30 cellular contexts compared by ENCODE assay signal in genomic region chr10:127162841-127163240, GRCh38. TPM values are rescaled to one million over a fixed set of nuclear protein-coding genes. Genes with fewer than 3 reads are reported as not detected.
"Had no signal": no experiment of that assay in that cellular context is flagged by ENCODE, and none has a peak within 500 bp of the region (broad histone marks: within the 10 kb centered on the region; RNA-seq: fewer than 3 reads in every experiment).

No MANE protein-coding gene starts in this region.

- H3K27ac ChIP-seq: neutrophil, prostate gland, right atrium auricular region, right lobe of liver, skin epidermis, spleen, suprapubic skin, testis, tibial artery, upper lobe of right lung, uterus had no signal

- DNase-seq: naive thymus-derived CD8-positive, alpha-beta T cell; nephron progenitor cell; nucleus accumbens; pancreas; retina; right lobe of liver; spleen; stimulated activated CD4-positive, alpha-beta T cell treated with anti-CD3 and anti-CD28 coated beads, Interleukin-12 subunit alpha, Interleukin-12 subunit beta, amount 100 ng/mL, for 4 hours; stimulated activated CD4-positive, alpha-beta T cell treated with anti-CD3 and anti-CD28 coated beads, Interleukin-1b, Interleukin-23, amount 100 ng/mL, for 48 hours; stimulated activated CD4-positive, alpha-beta T cell treated with anti-CD3 and anti-CD28 coated beads, Interleukin-4, amount 100 ng/mL, for 1 hour; stimulated activated CD4-positive, alpha-beta T cell treated with anti-CD3 and anti-CD28 coated beads, Interleukin-4, amount 100 ng/mL, for 4 hours; stimulated activated CD8-positive, alpha-beta memory T cell treated with anti-CD3 and anti-CD28 coated beads, Interleukin-4, amount 100 ng/mL, for 48 hours; stimulated activated naive CD4-positive, alpha-beta T cell; stimulated activated naive CD8-positive, alpha-beta T cell treated with anti-CD3 and anti-CD28 coated beads, Interleukin-15, amount 100 ng/mL, for 72 hours; stimulated activated naive CD8-positive, alpha-beta T cell treated with anti-CD3 and anti-CD28 coated beads, Interleukin-15, Interleukin-2, amounts not matched to agents 100 U/mL and 50 U/mL, for 24 hours; substantia nigra; testis; tibial artery; transverse colon; upper lobe of right lung; uterus had no signal

- H3K36me3 ChIP-seq: neutrophil, pancreas, prostate gland, right atrium auricular region, right lobe of liver, spleen, suprapubic skin, tibial artery, transverse colon, upper lobe of right lung, uterus had no signal

- H3K4me3 ChIP-seq: pancreas, prostate gland, right atrium auricular region, right lobe of liver, skin epidermis, smooth muscle cell, spleen, suprapubic skin, testis, tibial artery, transverse colon, upper lobe of right lung, uterus had no signal

- H3K9me3 ChIP-seq: neutrophil, pancreas, prostate gland, right atrium auricular region, right lobe of liver, spleen, suprapubic skin, testis, tibial artery, transverse colon, upper lobe of right lung, uterus had no signal

- H3K27me3 ChIP-seq: neutrophil, pancreas, right atrium auricular region, right lobe of liver, spleen, suprapubic skin, testis, tibial artery, transverse colon, upper lobe of right lung, uterus had no signal

- H3K4me1 ChIP-seq: prostate gland, right lobe of liver, spleen, upper lobe of right lung, uterus had no signal

- ATAC-seq: naive thymus-derived CD8-positive, alpha-beta T cell; natural killer cell treated with Interleukin-12 subunit alpha and Interleukin-12 subunit beta and Interleukin-15 and Interleukin-18, amount 100 ng/mL, for 72 hours; stimulated activated memory B cell treated with anti-CD40 and anti-IgM and Interleukin-4, amounts not matched to agents 10 μg/mL and 1 μg/mL and 100 μg/mL, for 72 hours; stimulated activated naive CD8-positive, alpha-beta T cell treated with anti-CD3 and anti-CD28 coated beads, Interleukin-15, amount 100 ng/mL, for 72 hours; stimulated activated naive CD8-positive, alpha-beta T cell treated with anti-CD3 and anti-CD28 coated beads, Interleukin-15, Interleukin-2, amounts not matched to agents 100 U/mL and 50 U/mL, for 24 hours had no signal

RNA-seq across cellular contexts. Expression of gene INSYN2A, which starts 33.5 kb away (rescaled TPM):
- total RNA-seq: naive thymus-derived CD8-positive, alpha-beta T cell; natural killer cell treated with Interleukin-12 subunit alpha and Interleukin-12 subunit beta and Interleukin-15 and Interleukin-18, amount 100 ng/mL, for 72 hours; pulmonary artery endothelial cell; right lobe of liver had no signal
- polyA plus RNA-seq: naive thymus-derived CD8-positive, alpha-beta T cell had no signal
